Comparison of ENCODE assay signal across 2 cellular contexts in the genomic region with DNA sequence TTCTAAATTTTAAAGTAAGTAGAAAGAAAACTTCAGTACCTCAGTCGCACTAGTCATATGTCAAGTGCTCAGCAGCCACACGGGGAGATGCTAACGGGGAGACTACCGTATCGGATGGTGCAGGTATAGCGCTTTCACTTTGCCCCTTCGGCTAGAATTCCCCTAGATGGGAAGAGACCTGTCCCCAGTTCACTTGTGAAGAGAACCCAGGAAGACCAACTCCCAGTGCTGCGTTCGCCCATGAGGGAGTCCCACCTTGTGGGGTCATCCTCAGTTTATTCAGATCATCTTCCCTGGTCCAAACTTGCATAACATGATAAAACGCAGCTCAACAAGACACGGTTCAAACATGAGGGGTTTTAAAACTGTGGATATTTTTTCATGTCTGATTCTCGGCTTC.
TF ChIP-seq lines count a peak whose summit lies in the region.

No MANE protein-coding gene starts in this region.

TF ChIP-seq in A549, 52 proteins besides CTCF, POLR2A, EP300 and RAD21:
- TF ChIP-seq, protein P1, sequence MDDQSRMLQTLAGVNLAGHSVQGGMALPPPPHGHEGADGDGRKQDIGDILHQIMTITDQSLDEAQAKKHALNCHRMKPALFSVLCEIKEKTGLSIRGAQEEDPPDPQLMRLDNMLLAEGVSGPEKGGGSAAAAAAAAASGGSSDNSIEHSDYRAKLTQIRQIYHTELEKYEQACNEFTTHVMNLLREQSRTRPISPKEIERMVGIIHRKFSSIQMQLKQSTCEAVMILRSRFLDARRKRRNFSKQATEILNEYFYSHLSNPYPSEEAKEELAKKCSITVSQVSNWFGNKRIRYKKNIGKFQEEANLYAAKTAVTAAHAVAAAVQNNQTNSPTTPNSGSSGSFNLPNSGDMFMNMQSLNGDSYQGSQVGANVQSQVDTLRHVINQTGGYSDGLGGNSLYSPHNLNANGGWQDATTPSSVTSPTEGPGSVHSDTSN (IDR thresholded peaks at IDR 0.05), result no peak
- TF ChIP-seq, protein P2, sequence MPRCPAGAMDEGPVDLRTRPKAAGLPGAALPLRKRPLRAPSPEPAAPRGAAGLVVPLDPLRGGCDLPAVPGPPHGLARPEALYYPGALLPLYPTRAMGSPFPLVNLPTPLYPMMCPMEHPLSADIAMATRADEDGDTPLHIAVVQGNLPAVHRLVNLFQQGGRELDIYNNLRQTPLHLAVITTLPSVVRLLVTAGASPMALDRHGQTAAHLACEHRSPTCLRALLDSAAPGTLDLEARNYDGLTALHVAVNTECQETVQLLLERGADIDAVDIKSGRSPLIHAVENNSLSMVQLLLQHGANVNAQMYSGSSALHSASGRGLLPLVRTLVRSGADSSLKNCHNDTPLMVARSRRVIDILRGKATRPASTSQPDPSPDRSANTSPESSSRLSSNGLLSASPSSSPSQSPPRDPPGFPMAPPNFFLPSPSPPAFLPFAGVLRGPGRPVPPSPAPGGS (IDR thresholded peaks at IDR 0.05), result no peak
- no peak for TF ChIP-seq ZC3H11A (IDR thresholded peaks at IDR 0.05)
- TF ChIP-seq ZFP36 (IDR thresholded peaks at IDR 0.05; ENCODE audit: borderline replicate concordance, partially characterized antibody), result no peak
- no peak for TF ChIP-seq JUN (IDR thresholded peaks at IDR 0.05)
- TF ChIP-seq HDAC2 (IDR thresholded peaks at IDR 0.05), result no peak
- TF ChIP-seq ZSCAN20 (CRISPR knock-in tag; IDR thresholded peaks at IDR 0.05), result no peak
- TF ChIP-seq NPAS2 (CRISPR knock-in tag; IDR thresholded peaks at IDR 0.05; ENCODE audit: borderline replicate concordance), result no peak
- no peak for TF ChIP-seq FOXS1 (CRISPR knock-in tag; IDR thresholded peaks at IDR 0.05)
- TF ChIP-seq, protein P3, sequence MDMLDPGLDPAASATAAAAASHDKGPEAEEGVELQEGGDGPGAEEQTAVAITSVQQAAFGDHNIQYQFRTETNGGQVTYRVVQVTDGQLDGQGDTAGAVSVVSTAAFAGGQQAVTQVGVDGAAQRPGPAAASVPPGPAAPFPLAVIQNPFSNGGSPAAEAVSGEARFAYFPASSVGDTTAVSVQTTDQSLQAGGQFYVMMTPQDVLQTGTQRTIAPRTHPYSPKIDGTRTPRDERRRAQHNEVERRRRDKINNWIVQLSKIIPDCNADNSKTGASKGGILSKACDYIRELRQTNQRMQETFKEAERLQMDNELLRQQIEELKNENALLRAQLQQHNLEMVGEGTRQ (IDR thresholded peaks at IDR 0.05), result no peak
- no peak for TF ChIP-seq GATA3 (IDR thresholded peaks at IDR 0.05; ENCODE audit: borderline replicate concordance)
- no peak for TF ChIP-seq MAZ (IDR thresholded peaks at IDR 0.05; ENCODE audit: borderline replicate concordance, low read depth, low read length)
- no peak for TF ChIP-seq MYC (IDR thresholded peaks at IDR 0.05; ENCODE audit: borderline replicate concordance, low read length)
- no peak for TF ChIP-seq NR3C1 (IDR thresholded peaks at IDR 0.05)
- TF ChIP-seq, protein P4, sequence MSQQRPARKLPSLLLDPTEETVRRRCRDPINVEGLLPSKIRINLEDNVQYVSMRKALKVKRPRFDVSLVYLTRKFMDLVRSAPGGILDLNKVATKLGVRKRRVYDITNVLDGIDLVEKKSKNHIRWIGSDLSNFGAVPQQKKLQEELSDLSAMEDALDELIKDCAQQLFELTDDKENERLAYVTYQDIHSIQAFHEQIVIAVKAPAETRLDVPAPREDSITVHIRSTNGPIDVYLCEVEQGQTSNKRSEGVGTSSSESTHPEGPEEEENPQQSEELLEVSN (IDR thresholded peaks at IDR 0.05; ENCODE audit: borderline replicate concordance, low read depth), result no peak

TF ChIP-seq in K562, 482 proteins besides CTCF, POLR2A, EP300 and RAD21:
- TF ChIP-seq SP2 (IDR thresholded peaks at IDR 0.05; ENCODE audit: extremely low read depth, low read depth, low read length, poor library complexity, severe bottlenecking) (no peak), ZNF134 (CRISPR knock-in tag; conservative IDR thresholded peaks at IDR 0.05) (no peak), TAF9B (IDR thresholded peaks at IDR 0.05; ENCODE audit: partially characterized antibody) (no peak), ZNF174 (CRISPR knock-in tag; IDR thresholded peaks at IDR 0.05) (no peak), ARID1B (IDR thresholded peaks at IDR 0.05) (no peak)
- TF ChIP-seq, protein P5, sequence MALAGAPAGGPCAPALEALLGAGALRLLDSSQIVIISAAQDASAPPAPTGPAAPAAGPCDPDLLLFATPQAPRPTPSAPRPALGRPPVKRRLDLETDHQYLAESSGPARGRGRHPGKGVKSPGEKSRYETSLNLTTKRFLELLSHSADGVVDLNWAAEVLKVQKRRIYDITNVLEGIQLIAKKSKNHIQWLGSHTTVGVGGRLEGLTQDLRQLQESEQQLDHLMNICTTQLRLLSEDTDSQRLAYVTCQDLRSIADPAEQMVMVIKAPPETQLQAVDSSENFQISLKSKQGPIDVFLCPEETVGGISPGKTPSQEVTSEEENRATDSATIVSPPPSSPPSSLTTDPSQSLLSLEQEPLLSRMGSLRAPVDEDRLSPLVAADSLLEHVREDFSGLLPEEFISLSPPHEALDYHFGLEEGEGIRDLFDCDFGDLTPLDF (CRISPR knock-in tag; IDR thresholded peaks at IDR 0.05), result no peak
- TF ChIP-seq, protein P6, sequence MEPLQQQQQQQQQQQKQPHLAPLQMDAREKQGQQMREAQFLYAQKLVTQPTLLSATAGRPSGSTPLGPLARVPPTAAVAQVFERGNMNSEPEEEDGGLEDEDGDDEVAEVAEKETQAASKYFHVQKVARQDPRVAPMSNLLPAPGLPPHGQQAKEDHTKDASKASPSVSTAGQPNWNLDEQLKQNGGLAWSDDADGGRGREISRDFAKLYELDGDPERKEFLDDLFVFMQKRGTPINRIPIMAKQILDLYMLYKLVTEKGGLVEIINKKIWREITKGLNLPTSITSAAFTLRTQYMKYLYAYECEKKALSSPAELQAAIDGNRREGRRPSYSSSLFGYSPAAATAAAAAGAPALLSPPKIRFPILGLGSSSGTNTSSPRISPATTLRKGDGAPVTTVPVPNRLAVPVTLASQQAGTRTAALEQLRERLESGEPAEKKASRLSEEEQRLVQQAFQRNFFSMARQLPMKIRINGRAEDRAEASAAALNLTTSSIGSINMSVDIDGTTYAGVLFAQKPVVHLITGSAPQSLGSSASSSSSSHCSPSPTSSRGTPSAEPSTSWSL (CRISPR knock-in tag; IDR thresholded peaks at IDR 0.05; ENCODE audit: borderline replicate concordance), result no peak
